8 cellular contexts compared by ENCODE assay signal in the genomic region with DNA sequence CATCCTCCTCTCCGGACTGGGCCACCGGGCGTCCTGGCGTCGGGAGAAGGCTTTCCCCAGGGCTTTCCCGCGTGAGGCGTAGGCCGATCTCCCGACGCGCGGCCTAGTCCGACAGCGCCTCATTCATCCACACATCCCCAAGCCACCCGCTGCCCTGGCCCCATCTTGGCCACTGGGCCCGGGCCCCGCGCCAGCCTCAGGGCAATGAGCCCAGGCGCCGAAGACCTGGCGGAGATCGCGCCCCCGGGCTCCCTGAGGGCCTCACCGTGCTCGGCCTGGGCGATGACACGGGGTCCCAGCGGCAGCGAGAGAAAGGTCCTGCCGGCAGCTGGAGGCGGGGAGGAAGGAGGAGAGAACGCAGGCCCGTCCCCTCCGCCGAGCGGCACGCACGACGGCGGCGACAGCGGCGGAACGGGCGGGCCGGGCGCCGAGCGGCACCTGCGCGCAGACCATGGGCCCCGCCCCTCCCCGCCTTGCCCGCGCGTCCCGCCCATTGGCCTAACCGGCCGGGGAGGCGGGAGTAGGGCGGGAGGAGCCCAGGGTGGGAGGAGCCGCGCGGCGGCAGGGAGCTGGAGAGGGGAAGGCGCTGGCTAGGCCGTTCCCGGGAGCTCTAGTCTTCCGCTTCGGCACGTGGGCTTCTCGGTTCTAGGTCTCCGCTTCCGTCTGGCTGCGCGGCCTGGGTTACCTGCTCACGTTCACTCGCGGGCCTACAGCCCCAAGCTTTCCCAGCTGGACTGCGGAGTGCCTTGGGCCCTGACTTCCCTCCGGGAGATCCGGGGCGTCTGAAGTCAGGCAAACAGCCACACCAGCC.
A peak's percentile ranks its signal among the peaks of the same experiment; 100 is the strongest.
DNase-seq lines count a peak whose midpoint lies in the region; ATAC-seq and TF ChIP-seq lines count a peak whose summit lies in the region.

A gene (minus strand): TSS at position 346 of the 811 bp plus-strand sequence. CDS start 1,717 bp downstream, outside the sequence.

- TF ChIP-seq POLR2A in GM19099 (IDR thresholded peaks at IDR 0.05; ENCODE audit: extremely low read depth, insufficient read length, low read depth): peak; percentile 94

- peak within 1 kb of the TSS; percentile 80 for H3K27ac Mint-ChIP-seq in central memory CD8-positive, alpha-beta T cell (ENCODE audit: low read depth)

- H3K4me1 Mint-ChIP-seq in central memory CD8-positive, alpha-beta T cell: peaks cover 10% of the 10 kb centered on the region

- ATAC-seq in HG03378 (IDR thresholded peaks at IDR 0.05; ENCODE audit: unreplicated experiment): peak; percentile 86
- ATAC-seq in activated CD4-positive, CD25-positive, alpha-beta regulatory T cell treated with anti-CD3 and anti-CD28 coated beads, Interleukin-2, amount 50 U/mL, for 24 hours: peak; percentile 95 to 96
- peak; percentile 98 for ATAC-seq in central memory CD8-positive, alpha-beta T cell (replicated peaks; ENCODE audit: extremely low read depth, poor library complexity, severe bottlenecking)

- H3K9me3 Mint-ChIP-seq in central memory CD8-positive, alpha-beta T cell: no peaks in the 10 kb centered on the region

- H3K27me3 Mint-ChIP-seq in central memory CD8-positive, alpha-beta T cell: no peaks in the 10 kb centered on the region

- H3K36me3 Mint-ChIP-seq in central memory CD8-positive, alpha-beta T cell (ENCODE audit: insufficient read depth): peaks cover 10% of the 10 kb centered on the region

- DNase-seq in AG20443 (ENCODE audit: low spot score) (peak; percentile 100), NCI-H446 treated with DMSO at 0.1 percent for 48 hours (lab: John Stamatoyannopoulos, UW) (peak; percentile 87), iris pigment epithelial cell (ENCODE audit: low read depth) (peak; percentile 93)
- peak; percentile 89 to 95 for DNase-seq in central memory CD8-positive, alpha-beta T cell (ENCODE audit: low spot score in 2 of 2)
- DNase-seq in stimulated activated CD4-positive, alpha-beta T cell treated with anti-CD3 and anti-CD28 coated beads, Interleukin-12 subunit alpha, Interleukin-12 subunit beta, amount 100 ng/mL, for 24 hours (ENCODE audit: low read depth in 2 of 2): peak; percentile 92 to 97

- H3K4me3 Mint-ChIP-seq in central memory CD8-positive, alpha-beta T cell: peak within 1 kb of the TSS; percentile 87

Comparison
In these comparisons a context has a peak if more than half of its experiments do, and no peak if none do; other contexts are left out.
1. Peak in every context shown above with its lines: DNase-seq and ATAC-seq.